ENCODE assay signal across 8 cellular contexts in genomic region chr4:158856852-158857251, GRCh38.
DNase-seq lines count a peak whose midpoint lies in the region; ATAC-seq, FAIRE-seq and TF ChIP-seq lines count a peak whose summit lies in the region.

No MANE protein-coding gene starts in this region.

- no peak overlapping the region for H3K23ac ChIP-seq in H1 (ENCODE audit: insufficient read length)

- WGBS in H1 (ENCODE audit: extremely low coverage in 1 of 2, insufficient coverage in 1 of 2, insufficient read length in 1 of 2, insufficient replicate concordance in 2 of 2, low coverage in 1 of 2, low lambda C conversion rate in 2 of 2, missing lambda C conversion rate in 1 of 2), 2 experiments: 84% methylated on average over 2 of the region's 2 CpGs; no CpG with 5 or more reads in 1 of the 2 experiments

- H2AFZ ChIP-seq in H1 (ENCODE audit: low read length): no peak overlapping the region

- no peak overlapping the region for H3K4me2 ChIP-seq in H1 (ENCODE audit: insufficient read depth in 1 of 2, low read depth in 2 of 2, low read length in 2 of 2)

- no peak overlapping the region for H4K8ac ChIP-seq in H1 (ENCODE audit: extremely low read depth, insufficient read depth, low read length)

- H3K23me2 ChIP-seq in H1 (ENCODE audit: low read depth, low read length): no peaks in the 10 kb centered on the region

- no peak overlapping the region for H3K9ac ChIP-seq in H1 (replicated peaks in 1 of 4; ENCODE audit: extremely low read depth in 1 of 4, low read depth in 3 of 4, low read length in 3 of 4)

- no peaks in the 10 kb centered on the region for H3K79me2 ChIP-seq in H1 (ENCODE audit: control insufficient read depth in 1 of 2, insufficient read depth in 2 of 2, low read length in 2 of 2)

- peak overlapping the region; percentile 14 for H3K27ac Mint-ChIP-seq in mesothelial cell of epicardium

- H4K91ac ChIP-seq in H1 (replicated peaks; ENCODE audit: insufficient read length, low read length): no peak overlapping the region

- no peaks in the 10 kb centered on the region for H3K4me1 ChIP-seq in H1 (replicated peaks in 1 of 4; ENCODE audit: control insufficient read depth in 3 of 4, insufficient read depth in 4 of 4, low read length in 3 of 4)

- no peak overlapping the region for H3K4ac ChIP-seq in H1 (replicated peaks; ENCODE audit: insufficient read length, low read depth, low read length)

- peak; percentile 13 for FAIRE-seq in H1 (lab: Jason Lieb, UNC)

- no peak overlapping the region for H3K4me3 Mint-ChIP-seq in mesothelial cell of epicardium

- H3K18ac ChIP-seq in H1 (ENCODE audit: extremely low read depth, low read length): no peak overlapping the region

- no peak overlapping the region for H2BK12ac ChIP-seq in H1 (ENCODE audit: low read depth, low read length)

- peak; percentile 85 to 86 for TF ChIP-seq RAD21 in H1 (IDR thresholded peaks at IDR 0.05 in 1 of 2, conservative IDR thresholded peaks at IDR 0.05 in 1 of 2; ENCODE audit: low read depth in 2 of 2, low read length in 2 of 2)

- TF ChIP-seq POLR2A in H1 (IDR thresholded peaks at IDR 0.05; ENCODE audit: control extremely low read depth in 1 of 2, low read depth in 2 of 2, low read length in 2 of 2): no peak

- ATAC-seq in HG03575 (IDR thresholded peaks at IDR 0.05; ENCODE audit: extremely low read depth, insufficient number of reproducible peaks, low FRiP score, unreplicated experiment): peak; percentile 38

- no peaks in the 10 kb centered on the region for H3K9me3 ChIP-seq in H1 (ENCODE audit: insufficient read depth in 2 of 2, low read depth in 1 of 2, low read length in 1 of 2)

- TF ChIP-seq EP300 in H1 (IDR thresholded peaks at IDR 0.05; ENCODE audit: borderline replicate concordance in 1 of 2, low read depth in 2 of 2, low read length in 2 of 2): no peak

- no peak overlapping the region for H2BK15ac ChIP-seq in H1 (ENCODE audit: low read length)

- POLR2A ChIA-PET in H1 (lab: Charles Lee; ENCODE audit: partially characterized antibody): interaction anchor here (1.7 to 2.4 kb wide), 2 partner anchors 11 to 88 kb away, joined by 5 to 6 read pairs; partner anchors contain the start of gene FNIP2

- H2BK20ac ChIP-seq in H1 (ENCODE audit: low read length): no peak overlapping the region

- no peak overlapping the region for H3K14ac ChIP-seq in H1 (ENCODE audit: insufficient read length)

- H4K20me1 ChIP-seq in H1 (replicated peaks in 1 of 2; ENCODE audit: control insufficient read depth in 1 of 2, insufficient read depth in 2 of 2, low read length in 2 of 2): no peaks in the 10 kb centered on the region

- H3K27ac ChIP-seq in H1 (ENCODE audit: low read depth, low read length): no peak overlapping the region

- H3K36me3 Mint-ChIP-seq in mesothelial cell of epicardium: peaks cover 18% of the 10 kb centered on the region

- H4K5ac ChIP-seq in H1 (ENCODE audit: insufficient read length, low read depth, low read length): no peak overlapping the region

- H3K4me1 Mint-ChIP-seq in mesothelial cell of epicardium: peaks cover 14% of the 10 kb centered on the region

- H2AK5ac ChIP-seq in H1 (ENCODE audit: low read depth, low read length): no peak overlapping the region

- H3K56ac ChIP-seq in H1 (replicated peaks; ENCODE audit: insufficient read length, low read depth, low read length): no peak overlapping the region

- no peaks in the 10 kb centered on the region for H3K27me3 ChIP-seq in H1 (replicated peaks in 1 of 4; ENCODE audit: control insufficient read depth in 3 of 4, extremely low read depth in 1 of 4, insufficient read depth in 3 of 4, low read length in 3 of 4)

- H3K9me3 Mint-ChIP-seq in mesothelial cell of epicardium: no peaks in the 10 kb centered on the region

- peak; percentile 33 for DNase-seq in DMS53 treated with DMSO at 0.1 percent for 48 hours (lab: John Stamatoyannopoulos, UW; ENCODE audit: unreplicated experiment)
- peak; percentile 40 for DNase-seq in GM20000 (ENCODE audit: low spot score)
- peak; percentile 80 for DNase-seq in OCI-M1 (lab: John Stamatoyannopoulos, UW)
- no peak for DNase-seq in H1 (ENCODE audit: low read depth in 1 of 2, low spot score in 2 of 2)
- no peak for DNase-seq in mesothelial cell of epicardium (ENCODE audit: low spot score in 2 of 2, unreplicated experiment in 2 of 2)
- no peak for DNase-seq in NCI-H774 (lab: John Stamatoyannopoulos, UW)
- no peak for DNase-seq in mucosa of gallbladder (ENCODE audit: low spot score)

- peak; percentile 27 for TF ChIP-seq CTCF in GM20000 (IDR thresholded peaks at IDR 0.05; ENCODE audit: extremely low read depth, missing control alignments)
- peak in 2 of 3 experiments; percentile 46 to 53; a peak in 2 of 4 replicates for TF ChIP-seq CTCF in H1 (IDR thresholded peaks at IDR 0.05; ENCODE audit: control extremely low read depth in 1 of 3, insufficient read depth in 1 of 3, low read depth in 1 of 3, low read length in 3 of 3)
- no peak for TF ChIP-seq CTCF in mesothelial cell of epicardium (IDR thresholded peaks at IDR 0.05; ENCODE audit: unreplicated experiment)

- H3K79me1 ChIP-seq in H1 (ENCODE audit: low read depth, low read length): no peaks in the 10 kb centered on the region

- no peak overlapping the region for H2BK120ac ChIP-seq in H1 (replicated peaks; ENCODE audit: low read depth, low read length)

- H2BK5ac ChIP-seq in H1 (ENCODE audit: low read depth, low read length): no peak overlapping the region

- H3K36me3 ChIP-seq in H1 (ENCODE audit: control insufficient read depth in 2 of 4, insufficient read depth in 4 of 4, low read length in 3 of 4): peaks cover 0 to 4% (median 0%) of the 10 kb centered on the region in 4 experiments; a peak in 1 of 8 replicates

- H3K27me3 Mint-ChIP-seq in mesothelial cell of epicardium (ENCODE audit: low read depth): no peaks in the 10 kb centered on the region

- CTCF ChIA-PET in H1 (lab: Charles Lee; ENCODE audit: partially characterized antibody): interaction anchor here (0.6 to 3.6 kb wide), 27 partner anchors 9 to 469 kb away, joined by 3 to 42 read pairs (median 4); no protein-coding TSS in a partner anchor

- H3K4me3 ChIP-seq in H1 (ENCODE audit: extremely low read depth in 1 of 4, insufficient read depth in 2 of 4, low read depth in 3 of 4, low read length in 4 of 4): no peak overlapping the region

TF ChIP-seq in H1, 55 proteins besides CTCF, POLR2A, EP300 and RAD21:
- no peak for TF ChIP-seq RBBP5 (IDR thresholded peaks at IDR 0.05; ENCODE audit: borderline replicate concordance, low read depth, low read length)
- TF ChIP-seq E2F6 (IDR thresholded peaks at IDR 0.05): no peak
- TF ChIP-seq KDM5A (IDR thresholded peaks at IDR 0.05; ENCODE audit: low read length): no peak
- TF ChIP-seq SP2 (IDR thresholded peaks at IDR 0.05; ENCODE audit: low read length): no peak
- no peak for TF ChIP-seq EGR1 (IDR thresholded peaks at IDR 0.05; ENCODE audit: borderline replicate concordance, low read depth, low read length)
- TF ChIP-seq USF2 (IDR thresholded peaks at IDR 0.05; ENCODE audit: low read length): no peak
- no peak for TF ChIP-seq CHD1 (IDR thresholded peaks at IDR 0.05; ENCODE audit: low read depth, low read length)
- no peak for TF ChIP-seq YY1 (IDR thresholded peaks at IDR 0.05; ENCODE audit: low read depth, low read length)
- no peak for TF ChIP-seq POU5F1 (IDR thresholded peaks at IDR 0.05; ENCODE audit: low read depth, low read length)
- no peak for TF ChIP-seq TCF12 (IDR thresholded peaks at IDR 0.05; ENCODE audit: low read depth, low read length)
- TF ChIP-seq CHD2 (IDR thresholded peaks at IDR 0.05; ENCODE audit: low read length): no peak
- no peak for TF ChIP-seq POLR2AphosphoS5 (IDR thresholded peaks at IDR 0.05; ENCODE audit: low read depth, low read length)
- no peak for TF ChIP-seq FOSL1 (IDR thresholded peaks at IDR 0.05; ENCODE audit: insufficient read depth, low read depth, low read length)
- no peak for TF ChIP-seq RFX5 (IDR thresholded peaks at IDR 0.05; ENCODE audit: borderline replicate concordance, low read depth, low read length)
- TF ChIP-seq HDAC2 (IDR thresholded peaks at IDR 0.05; ENCODE audit: borderline replicate concordance in 1 of 2, low read depth in 2 of 2, low read length in 2 of 2): no peak
- no peak for TF ChIP-seq ZNF274 (IDR thresholded peaks at IDR 0.05; ENCODE audit: borderline replicate concordance, extremely low read depth, low read length)
- no peak for TF ChIP-seq JUND (IDR thresholded peaks at IDR 0.05; ENCODE audit: low read length)
- no peak for TF ChIP-seq JUN (IDR thresholded peaks at IDR 0.05; ENCODE audit: low read depth, low read length)

Comparison
In these comparisons a context has a peak if more than half of its experiments do, and no peak if none do; other contexts are left out.
1. DNase-seq: peak in DMS53 treated with DMSO at 0.1 percent for 48 hours (single experiment), GM20000 (single experiment) and OCI-M1 (single experiment); none in H1 (0 of 2), mesothelial cell of epicardium (0 of 2), NCI-H774 (single experiment) and mucosa of gallbladder (single experiment).